In the genomic region with DNA sequence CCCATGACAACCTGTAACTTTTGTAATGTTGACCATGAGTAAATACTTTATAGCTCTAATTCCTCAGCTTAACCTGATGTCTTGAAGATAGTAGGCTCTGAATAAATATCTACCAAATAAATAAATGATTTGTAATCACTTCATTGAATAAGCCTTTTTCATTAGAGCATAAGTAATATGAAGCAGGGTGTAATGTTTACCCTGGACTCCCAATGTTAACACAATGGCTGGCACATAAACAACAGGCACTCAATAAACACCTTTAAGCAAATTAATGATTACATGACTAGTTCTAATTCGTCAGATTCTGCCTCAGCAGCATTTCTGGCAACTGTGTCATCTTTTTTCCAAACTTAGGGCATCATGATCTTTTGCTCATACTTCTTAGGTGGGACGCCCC, we compare ENCODE assay signal across 1 cellular context.
TF ChIP-seq lines count a peak whose summit lies in the region.

No MANE protein-coding gene starts in this region.

TF ChIP-seq in SK-N-SH, 30 proteins besides CTCF, POLR2A, EP300 and RAD21 (continued from another document):
- TF ChIP-seq IRF3 (IDR thresholded peaks at IDR 0.05; ENCODE audit: low read depth, low read length) (no peak), RFX5 (IDR thresholded peaks at IDR 0.05; ENCODE audit: low read length) (no peak), PBX3 (IDR thresholded peaks at IDR 0.05) (no peak), TCF12 (IDR thresholded peaks at IDR 0.05) (no peak), SMC3 (IDR thresholded peaks at IDR 0.05; ENCODE audit: low read depth, low read length) (no peak), NFIC (IDR thresholded peaks at IDR 0.05; ENCODE audit: borderline replicate concordance) (no peak), TAF1 (IDR thresholded peaks at IDR 0.05; ENCODE audit: borderline replicate concordance, low read depth, low read length) (no peak), FOXM1 (IDR thresholded peaks at IDR 0.05; ENCODE audit: low read depth) (no peak), TEAD4 (IDR thresholded peaks at IDR 0.05; ENCODE audit: borderline replicate concordance, insufficient read depth) (no peak), NRF1 (IDR thresholded peaks at IDR 0.05; ENCODE audit: low read depth, low read length) (no peak), MAX (IDR thresholded peaks at IDR 0.05; ENCODE audit: low read depth) (no peak)
- TF ChIP-seq, protein P1, sequence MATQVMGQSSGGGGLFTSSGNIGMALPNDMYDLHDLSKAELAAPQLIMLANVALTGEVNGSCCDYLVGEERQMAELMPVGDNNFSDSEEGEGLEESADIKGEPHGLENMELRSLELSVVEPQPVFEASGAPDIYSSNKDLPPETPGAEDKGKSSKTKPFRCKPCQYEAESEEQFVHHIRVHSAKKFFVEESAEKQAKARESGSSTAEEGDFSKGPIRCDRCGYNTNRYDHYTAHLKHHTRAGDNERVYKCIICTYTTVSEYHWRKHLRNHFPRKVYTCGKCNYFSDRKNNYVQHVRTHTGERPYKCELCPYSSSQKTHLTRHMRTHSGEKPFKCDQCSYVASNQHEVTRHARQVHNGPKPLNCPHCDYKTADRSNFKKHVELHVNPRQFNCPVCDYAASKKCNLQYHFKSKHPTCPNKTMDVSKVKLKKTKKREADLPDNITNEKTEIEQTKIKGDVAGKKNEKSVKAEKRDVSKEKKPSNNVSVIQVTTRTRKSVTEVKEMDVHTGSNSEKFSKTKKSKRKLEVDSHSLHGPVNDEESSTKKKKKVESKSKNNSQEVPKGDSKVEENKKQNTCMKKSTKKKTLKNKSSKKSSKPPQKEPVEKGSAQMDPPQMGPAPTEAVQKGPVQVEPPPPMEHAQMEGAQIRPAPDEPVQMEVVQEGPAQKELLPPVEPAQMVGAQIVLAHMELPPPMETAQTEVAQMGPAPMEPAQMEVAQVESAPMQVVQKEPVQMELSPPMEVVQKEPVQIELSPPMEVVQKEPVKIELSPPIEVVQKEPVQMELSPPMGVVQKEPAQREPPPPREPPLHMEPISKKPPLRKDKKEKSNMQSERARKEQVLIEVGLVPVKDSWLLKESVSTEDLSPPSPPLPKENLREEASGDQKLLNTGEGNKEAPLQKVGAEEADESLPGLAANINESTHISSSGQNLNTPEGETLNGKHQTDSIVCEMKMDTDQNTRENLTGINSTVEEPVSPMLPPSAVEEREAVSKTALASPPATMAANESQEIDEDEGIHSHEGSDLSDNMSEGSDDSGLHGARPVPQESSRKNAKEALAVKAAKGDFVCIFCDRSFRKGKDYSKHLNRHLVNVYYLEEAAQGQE (IDR thresholded peaks at IDR 0.05; ENCODE audit: low read depth, low read length): no peak
